24 cellular contexts compared by ENCODE assay signal in the genomic region with DNA sequence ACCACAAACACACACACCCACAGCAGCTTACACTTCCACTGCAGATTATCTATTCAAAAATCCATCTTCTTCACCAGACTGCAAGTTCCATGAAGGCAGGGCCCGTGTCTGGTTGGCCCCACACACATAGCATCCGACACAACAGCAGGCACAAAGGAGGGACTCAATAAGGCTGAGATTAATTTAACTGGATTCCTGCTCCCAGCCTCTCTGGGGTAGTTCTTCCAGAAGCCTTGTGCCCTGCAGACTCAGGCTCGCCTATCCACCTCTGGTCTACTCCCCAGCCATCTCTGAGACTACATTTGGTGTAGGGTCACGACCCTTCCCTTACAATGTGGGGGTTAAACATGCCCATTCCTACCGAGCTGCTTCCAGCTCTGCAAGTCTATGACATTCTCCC. TPM values are rescaled to one million over a fixed set of nuclear protein-coding genes. Genes with fewer than 3 reads are reported as not detected.
DNase-seq lines count a peak whose midpoint lies in the region; ATAC-seq and TF ChIP-seq lines count a peak whose summit lies in the region.
"Had no signal": no experiment of that assay in that cellular context is flagged by ENCODE, and none has a peak within 500 bp of the region (broad histone marks: within the 10 kb centered on the region; RNA-seq: fewer than 3 reads in every experiment).

No MANE protein-coding gene starts in this region.

- no peaks in the 10 kb centered on the region for H3K27me3 ChIP-seq in CD8-positive, alpha-beta T cell (ENCODE audit: insufficient read depth, low read length)
- H3K27me3 ChIP-seq: BLaER1 treated with 17β-estradiol and CSF1 and Interleukin-3, amounts not matched to agents 10 nM and 100 nM; MG63; SJSA1 had no signal

- no peak overlapping the region for H3K4me3 ChIP-seq in CD8-positive, alpha-beta T cell (ENCODE audit: low read depth, low read length)
- H3K4me3 ChIP-seq: A549; BLaER1 treated with 17β-estradiol and CSF1 and Interleukin-3, amounts not matched to agents 10 nM and 100 nM; MG63; SJSA1 had no signal

- H3K36me3 Mint-ChIP-seq in activated naive CD8-positive, alpha-beta T cell treated with anti-CD3 and anti-CD28 coated beads, Interleukin-2, amount 10 ng/mL, durations not matched to agents 7 days and 5 days: peaks cover 60% of the 10 kb centered on the region
- H3K36me3 Mint-ChIP-seq in activated naive CD8-positive, alpha-beta T cell treated with anti-CD3 and anti-CD28 coated beads, Interleukin-2, amount 50 U/mL, for 24 hours (ENCODE audit: low read depth): peaks cover 33% of the 10 kb centered on the region
- peaks cover 71% of the 10 kb centered on the region for H3K36me3 Mint-ChIP-seq in CD8-positive, alpha-beta T cell
- peaks cover 9% of the 10 kb centered on the region for H3K36me3 Mint-ChIP-seq in central memory CD8-positive, alpha-beta T cell (ENCODE audit: insufficient read depth)

- no peaks in the 10 kb centered on the region for H3K9me3 ChIP-seq in CD8-positive, alpha-beta T cell (ENCODE audit: low read length)
- H3K9me3 ChIP-seq: A549, MG63, SJSA1 had no signal

- intact Hi-C loops in CD8-positive, alpha-beta T cell (cut with DNase I, micrococcal nuclease): loop anchor here in 1 of 2 experiments (2.0 kb wide), 1 partner anchor 14 kb away; no protein-coding TSS in a partner anchor

- no peak for ATAC-seq in activated naive CD8-positive, alpha-beta T cell treated with anti-CD3 and anti-CD28 coated beads, Interleukin-2, amount 10 ng/mL, durations not matched to agents 7 days and 5 days (ENCODE audit: low read depth)
- ATAC-seq in activated naive CD8-positive, alpha-beta T cell treated with anti-CD3 and anti-CD28 coated beads, Interleukin-2, amount 50 U/mL, for 24 hours: no peak
- ATAC-seq in CD8-positive, alpha-beta T cell: no peak
- ATAC-seq in central memory CD8-positive, alpha-beta T cell (replicated peaks; ENCODE audit: extremely low read depth, poor library complexity, severe bottlenecking): no peak
- ATAC-seq: A549 had no signal

- POLR2A ChIA-PET in activated naive CD8-positive, alpha-beta T cell treated with anti-CD3 and anti-CD28 coated beads, Interleukin-2, amount 10 ng/mL, durations not matched to agents 7 days and 5 days (lab: Charles Lee): no interaction called here
- POLR2A ChIA-PET in CD8-positive, alpha-beta T cell (lab: Charles Lee): no interaction called here

- H3K4me1 Mint-ChIP-seq in activated naive CD8-positive, alpha-beta T cell treated with anti-CD3 and anti-CD28 coated beads, Interleukin-2, amount 10 ng/mL, durations not matched to agents 7 days and 5 days: peaks cover 29% of the 10 kb centered on the region
- peaks cover 25% of the 10 kb centered on the region for H3K4me1 Mint-ChIP-seq in activated naive CD8-positive, alpha-beta T cell treated with anti-CD3 and anti-CD28 coated beads, Interleukin-2, amount 50 U/mL, for 24 hours
- H3K4me1 Mint-ChIP-seq in CD8-positive, alpha-beta T cell (ENCODE audit: low read depth): peaks cover 62% of the 10 kb centered on the region
- H3K4me1 Mint-ChIP-seq in central memory CD8-positive, alpha-beta T cell: peaks cover 31% of the 10 kb centered on the region

- no peak overlapping the region for H3K4me3 Mint-ChIP-seq in activated naive CD8-positive, alpha-beta T cell treated with anti-CD3 and anti-CD28 coated beads, Interleukin-2, amount 10 ng/mL, durations not matched to agents 7 days and 5 days
- H3K4me3 Mint-ChIP-seq in activated naive CD8-positive, alpha-beta T cell treated with anti-CD3 and anti-CD28 coated beads, Interleukin-2, amount 50 U/mL, for 24 hours: no peak overlapping the region
- no peak overlapping the region for H3K4me3 Mint-ChIP-seq in CD8-positive, alpha-beta T cell
- H3K4me3 Mint-ChIP-seq in central memory CD8-positive, alpha-beta T cell: no peak overlapping the region

- no peak overlapping the region for H3K27ac ChIP-seq in CD8-positive, alpha-beta T cell (ENCODE audit: low read depth, low read length)
- H3K27ac ChIP-seq: A549; BLaER1 treated with 17β-estradiol and CSF1 and Interleukin-3, amounts not matched to agents 10 nM and 100 nM; SJSA1 had no signal

- peak overlapping the region; percentile 12 for H3K27ac Mint-ChIP-seq in activated naive CD8-positive, alpha-beta T cell treated with anti-CD3 and anti-CD28 coated beads, Interleukin-2, amount 10 ng/mL, durations not matched to agents 7 days and 5 days
- no peak overlapping the region for H3K27ac Mint-ChIP-seq in activated naive CD8-positive, alpha-beta T cell treated with anti-CD3 and anti-CD28 coated beads, Interleukin-2, amount 50 U/mL, for 24 hours
- peak overlapping the region; percentile 83 for H3K27ac Mint-ChIP-seq in CD8-positive, alpha-beta T cell
- peak overlapping the region; percentile 2 for H3K27ac Mint-ChIP-seq in central memory CD8-positive, alpha-beta T cell (ENCODE audit: low read depth)

- peaks cover 53% of the 10 kb centered on the region for H3K4me1 ChIP-seq in CD8-positive, alpha-beta T cell (ENCODE audit: insufficient read depth, low read length)
- H3K4me1 ChIP-seq: A549, SJSA1 had no signal

- peaks cover 19% of the 10 kb centered on the region for H3K36me3 ChIP-seq in CD8-positive, alpha-beta T cell (ENCODE audit: insufficient read depth, low read length)
- H3K36me3 ChIP-seq: BLaER1 treated with 17β-estradiol and CSF1 and Interleukin-3, amounts not matched to agents 10 nM and 100 nM; MG63; SJSA1 had no signal

- no peak for TF ChIP-seq CTCF in CD8-positive, alpha-beta T cell (IDR thresholded peaks at IDR 0.05)

- no peaks in the 10 kb centered on the region for H3K27me3 Mint-ChIP-seq in activated naive CD8-positive, alpha-beta T cell treated with anti-CD3 and anti-CD28 coated beads, Interleukin-2, amount 10 ng/mL, durations not matched to agents 7 days and 5 days
- H3K27me3 Mint-ChIP-seq in activated naive CD8-positive, alpha-beta T cell treated with anti-CD3 and anti-CD28 coated beads, Interleukin-2, amount 50 U/mL, for 24 hours: no peaks in the 10 kb centered on the region
- H3K27me3 Mint-ChIP-seq in CD8-positive, alpha-beta T cell (ENCODE audit: low read depth): no peaks in the 10 kb centered on the region
- no peaks in the 10 kb centered on the region for H3K27me3 Mint-ChIP-seq in central memory CD8-positive, alpha-beta T cell

- H3K9me3 Mint-ChIP-seq in activated naive CD8-positive, alpha-beta T cell treated with anti-CD3 and anti-CD28 coated beads, Interleukin-2, amount 10 ng/mL, durations not matched to agents 7 days and 5 days: peaks cover 2% of the 10 kb centered on the region
- no peaks in the 10 kb centered on the region for H3K9me3 Mint-ChIP-seq in activated naive CD8-positive, alpha-beta T cell treated with anti-CD3 and anti-CD28 coated beads, Interleukin-2, amount 50 U/mL, for 24 hours
- no peaks in the 10 kb centered on the region for H3K9me3 Mint-ChIP-seq in CD8-positive, alpha-beta T cell
- H3K9me3 Mint-ChIP-seq in central memory CD8-positive, alpha-beta T cell: no peaks in the 10 kb centered on the region

- CTCF ChIA-PET in CD8-positive, alpha-beta T cell (lab: Charles Lee): interaction anchor here (1.4 to 1.8 kb wide), 2 partner anchors 9 to 25 kb away, joined by 4 to 6 read pairs; no protein-coding TSS in a partner anchor

- no peak for DNase-seq in activated naive CD8-positive, alpha-beta T cell treated with anti-CD3 and anti-CD28 coated beads, Interleukin-2, amount 10 ng/mL, durations not matched to agents 7 days and 5 days
- no peak for DNase-seq in activated naive CD8-positive, alpha-beta T cell treated with anti-CD3 and anti-CD28 coated beads, Interleukin-2, amount 50 U/mL, for 24 hours
- no peak for DNase-seq in CD8-positive, alpha-beta T cell
- no peak for DNase-seq in central memory CD8-positive, alpha-beta T cell (ENCODE audit: low spot score in 2 of 2)
- DNase-seq in medulla oblongata (ENCODE audit: extremely low spot score): no peak
- DNase-seq in stimulated activated CD4-positive, alpha-beta T cell treated with anti-CD3 and anti-CD28 coated beads, Interleukin-4, amount 100 ng/mL, for 4 hours: no peak
- DNase-seq in NCI-H345 treated with DMSO at 0.1 percent for 48 hours (lab: John Stamatoyannopoulos, UW; ENCODE audit: unreplicated experiment): no peak
- DNase-seq: AML-193, DMS153, DND-41, HCEC 1CT, IMR-90, KG1, MG63, NCI-H1105 treated with DMSO at 0.1 percent for 48 hours, NCI-H146, NCI-H2029, NCI-H510A, NCI-H69, Right ventricle myocardium superior, RPMI8226 had no signal

RNA-seq across cellular contexts. Expression of a gene that starts 57.7 kb away (rescaled TPM):
- total RNA-seq in activated naive CD8-positive, alpha-beta T cell treated with anti-CD3 and anti-CD28 coated beads, Interleukin-2, amount 10 ng/mL, durations not matched to agents 7 days and 5 days: 10 to 100 TPM; 81.1 to 85.5 TPM
- 100 to 1,000 TPM; 138 to 142 TPM for total RNA-seq in CD8-positive, alpha-beta T cell
